Comparison of ENCODE assay signal across 8 cellular contexts in the genomic region with DNA sequence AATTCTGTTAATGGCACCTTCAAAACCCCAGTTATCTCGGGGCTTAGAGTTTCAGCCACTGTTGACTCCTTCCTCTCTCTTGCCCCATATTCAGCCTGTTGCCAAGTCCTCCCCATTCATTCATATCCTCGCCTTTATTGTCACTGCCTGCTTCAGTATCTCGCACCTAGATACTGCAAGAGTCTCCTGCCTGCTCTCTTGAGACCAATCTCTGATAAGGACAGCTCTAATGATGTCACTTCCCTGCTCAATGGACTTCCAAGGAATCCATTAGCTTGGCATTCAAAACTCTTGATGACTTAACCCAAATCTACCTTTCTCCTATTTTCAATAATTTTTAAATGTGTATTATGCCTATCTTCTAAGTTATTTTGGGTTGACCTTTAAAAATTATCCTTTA. TPM values are rescaled to one million over a fixed set of nuclear protein-coding genes. Genes with fewer than 3 reads are reported as not detected.
DNase-seq lines count a peak whose midpoint lies in the region; ATAC-seq and TF ChIP-seq lines count a peak whose summit lies in the region.

No MANE protein-coding gene starts in this region.

- no peaks in the 10 kb centered on the region for H3K4me1 ChIP-seq in mesendoderm (ENCODE audit: control insufficient read depth, low read depth, low read length)

- no peak overlapping the region for H4K5ac ChIP-seq in mesendoderm (ENCODE audit: low read length)

- no peaks in the 10 kb centered on the region for H3K27me3 Mint-ChIP-seq in stimulated activated naive CD8-positive, alpha-beta T cell treated with anti-CD3 and anti-CD28 coated beads, Interleukin-15, Interleukin-2, amounts not matched to agents 100 ng/mL and 50 ng/mL, for 24 hours
- no peaks in the 10 kb centered on the region for H3K27me3 Mint-ChIP-seq in MCF 10A (ENCODE audit: insufficient read depth, unreplicated experiment)

- H3K79me1 ChIP-seq in mesendoderm (ENCODE audit: low read length): no peaks in the 10 kb centered on the region

- H2BK15ac ChIP-seq in mesendoderm (replicated peaks; ENCODE audit: low read depth): no peak overlapping the region

- H3K4ac ChIP-seq in mesendoderm (ENCODE audit: low read depth, low read length): no peak overlapping the region

- no peak overlapping the region for H3K23ac ChIP-seq in mesendoderm (ENCODE audit: low read length)

- H3K36me3 ChIP-seq in mesendoderm (ENCODE audit: control insufficient read depth, insufficient read depth, low read length): no peaks in the 10 kb centered on the region

- ATAC-seq in stimulated activated naive CD8-positive, alpha-beta T cell treated with anti-CD3 and anti-CD28 coated beads, Interleukin-15, Interleukin-2, amounts not matched to agents 100 U/mL and 50 U/mL, for 24 hours: no peak
- ATAC-seq in GM21825 (IDR thresholded peaks at IDR 0.05; ENCODE audit: unreplicated experiment): no peak

- no peak overlapping the region for H3K9ac ChIP-seq in mesendoderm (ENCODE audit: low read length)

- intact Hi-C loops in MCF 10A (cut with micrococcal nuclease): no loop called here

- H3K4me3 Mint-ChIP-seq in stimulated activated naive CD8-positive, alpha-beta T cell treated with anti-CD3 and anti-CD28 coated beads, Interleukin-15, Interleukin-2, amounts not matched to agents 100 ng/mL and 50 ng/mL, for 24 hours: no peak overlapping the region
- peak overlapping the region; percentile 76 for H3K4me3 Mint-ChIP-seq in MCF 10A (ENCODE audit: unreplicated experiment)

- no peak overlapping the region for H2BK5ac ChIP-seq in mesendoderm (ENCODE audit: low read length)

- peaks cover 4% of the 10 kb centered on the region for H3K79me2 ChIP-seq in mesendoderm (ENCODE audit: control insufficient read depth, insufficient read depth, low read length)

- no peaks in the 10 kb centered on the region for H3K9me3 Mint-ChIP-seq in stimulated activated naive CD8-positive, alpha-beta T cell treated with anti-CD3 and anti-CD28 coated beads, Interleukin-15, Interleukin-2, amounts not matched to agents 100 ng/mL and 50 ng/mL, for 24 hours
- H3K9me3 Mint-ChIP-seq in MCF 10A (ENCODE audit: unreplicated experiment): no peaks in the 10 kb centered on the region

- TF ChIP-seq CTCF in MCF 10A (IDR thresholded peaks at IDR 0.05; ENCODE audit: unreplicated experiment): no peak

- no peak overlapping the region for H3K56ac ChIP-seq in mesendoderm (ENCODE audit: low read length)

- H3K36me3 Mint-ChIP-seq in stimulated activated naive CD8-positive, alpha-beta T cell treated with anti-CD3 and anti-CD28 coated beads, Interleukin-15, Interleukin-2, amounts not matched to agents 100 ng/mL and 50 ng/mL, for 24 hours (ENCODE audit: low read depth): peaks cover 6% of the 10 kb centered on the region
- peaks cover 6% of the 10 kb centered on the region for H3K36me3 Mint-ChIP-seq in MCF 10A (ENCODE audit: insufficient read depth, unreplicated experiment)

- peaks cover 18% of the 10 kb centered on the region for H3K4me1 Mint-ChIP-seq in stimulated activated naive CD8-positive, alpha-beta T cell treated with anti-CD3 and anti-CD28 coated beads, Interleukin-15, Interleukin-2, amounts not matched to agents 100 ng/mL and 50 ng/mL, for 24 hours (ENCODE audit: low read depth)
- peaks cover 6% of the 10 kb centered on the region for H3K4me1 Mint-ChIP-seq in MCF 10A (ENCODE audit: insufficient read depth, unreplicated experiment)

- H3K4me3 ChIP-seq in mesendoderm (ENCODE audit: low read length): no peak overlapping the region

- no peak for DNase-seq in stimulated activated naive CD8-positive, alpha-beta T cell treated with anti-CD3 and anti-CD28 coated beads, Interleukin-15, Interleukin-2, amounts not matched to agents 100 U/mL and 50 U/mL, for 24 hours
- DNase-seq in MCF 10A (ENCODE audit: unreplicated experiment) (no peak), mesendoderm (peak; percentile 67), NCI-H446 (lab: John Stamatoyannopoulos, UW) (no peak), SIG-M5 (lab: John Stamatoyannopoulos, UW) (no peak), anterior cingulate cortex (lab: John Stamatoyannopoulos, UW) (no peak)

- peak overlapping the region; percentile 11 for H3K27ac Mint-ChIP-seq in stimulated activated naive CD8-positive, alpha-beta T cell treated with anti-CD3 and anti-CD28 coated beads, Interleukin-15, Interleukin-2, amounts not matched to agents 100 ng/mL and 50 ng/mL, for 24 hours
- H3K27ac Mint-ChIP-seq in MCF 10A (ENCODE audit: low read depth, unreplicated experiment): no peak overlapping the region

- CTCF ChIA-PET in MCF 10A (lab: Yijun Ruan, JAX): interaction anchor here (0.6 to 1.4 kb wide), 4 partner anchors 11 to 58 kb away, joined by 3 to 5 read pairs (median 4); no protein-coding TSS in a partner anchor

- no TSS peak for BruUV-seq in MCF 10A (replicated peaks; lab: Mats Ljungman, UMichigan)

- no peak overlapping the region for H3K27ac ChIP-seq in mesendoderm (ENCODE audit: low read depth, low read length)

- H3K27me3 ChIP-seq in mesendoderm (ENCODE audit: insufficient read depth, low read length, poor library complexity): no peaks in the 10 kb centered on the region

- no peak overlapping the region for H2BK120ac ChIP-seq in mesendoderm (ENCODE audit: low read depth, low read length)

- WGBS in mesendoderm (ENCODE audit: extremely low coverage, insufficient coverage, low lambda C conversion rate): no CpG with 5 or more reads among the region's 3 CpGs

- no peak overlapping the region for H4K8ac ChIP-seq in mesendoderm (ENCODE audit: low read depth, low read length)

- no peak overlapping the region for H3K18ac ChIP-seq in mesendoderm (ENCODE audit: low read length)

- no peak overlapping the region for H2AK5ac ChIP-seq in mesendoderm (ENCODE audit: low read length)

- no peak overlapping the region for H3K4me2 ChIP-seq in mesendoderm (ENCODE audit: low read length)

- POLR2A ChIA-PET in MCF 10A (lab: Yijun Ruan, JAX): interaction anchor here (1.1 to 2.7 kb wide), 10 partner anchors 8 to 218 kb away, joined by 3 to 48 read pairs (median 6); a partner anchor contains a TSS

RNA-seq across cellular contexts. Expression of a gene that starts 1.1 kb away (rescaled TPM):
- total RNA-seq in MCF 10A (2022): 52.2 and 66.9 TPM in 2 replicates
- polyA plus RNA-seq in mesendoderm (2013, experiment 1 of 2): 59.5 TPM
- polyA plus RNA-seq in mesendoderm (2013, experiment 2 of 2): 59.4 TPM

RNA-seq across cellular contexts. Expression of a gene that starts 8.0 kb away (rescaled TPM):
- total RNA-seq in MCF 10A (2022): 23.6 and 27.1 TPM in 2 replicates
- 28.0 TPM for polyA plus RNA-seq in mesendoderm (2013, experiment 1 of 2)
- 30.2 TPM for polyA plus RNA-seq in mesendoderm (2013, experiment 2 of 2)

RNA-seq across cellular contexts. Expression of a gene that starts 33.0 kb away (rescaled TPM):
- 12.5 and 16.1 TPM in 2 replicates for total RNA-seq in MCF 10A (2022)
- polyA plus RNA-seq in mesendoderm (2013, experiment 1 of 2): 12.3 TPM
- polyA plus RNA-seq in mesendoderm (2013, experiment 2 of 2): 12.2 TPM
